15 cellular contexts compared by ENCODE assay signal in genomic region chr3:9978664-9979349, GRCh38. TPM values are rescaled to one million over a fixed set of nuclear protein-coding genes. Genes with fewer than 3 reads are reported as not detected.
DNase-seq lines count a peak whose midpoint lies in the region; ATAC-seq and TF ChIP-seq lines count a peak whose summit lies in the region.
"Had no signal": no experiment of that assay in that cellular context is flagged by ENCODE, and none has a peak within 500 bp of the region (broad histone marks: within the 10 kb centered on the region; RNA-seq: fewer than 3 reads in every experiment).

No MANE protein-coding gene starts in this region.

- H3K27ac Mint-ChIP-seq in T-helper 1 cell treated with Interleukin-12 subunit alpha and Interleukin-12 subunit beta and Interleukin-4 antibody, amounts not matched to agents 30 μg/mL and 1 μg/mL, for 36 hours, result peak overlapping the region; percentile 69
- H3K27ac Mint-ChIP-seq: CD8-positive, alpha-beta T cell had no signal

- H3K4me3 Mint-ChIP-seq in T-helper 1 cell treated with Interleukin-12 subunit alpha and Interleukin-12 subunit beta and Interleukin-4 antibody, amounts not matched to agents 30 μg/mL and 1 μg/mL, for 36 hours, result no peak overlapping the region
- H3K4me3 Mint-ChIP-seq: activated T-cell treated with anti-CD3 and anti-CD28 coated beads, Interleukin-2, amount 50 U/mL, for 24 hours; CD8-positive, alpha-beta T cell had no signal

- H3K36me3 ChIP-seq in gastroesophageal sphincter (peaks cover 0 to 56% of the 10 kb centered on the region in 2 donors), stomach (peaks cover 18 to 71% (median 59%) of the 10 kb centered on the region in 4 donors)

- no peaks in the 10 kb centered on the region for H3K27me3 ChIP-seq in gastroesophageal sphincter
- no peaks in the 10 kb centered on the region for H3K27me3 ChIP-seq in stomach

- TF ChIP-seq EP300 in gastroesophageal sphincter (IDR thresholded peaks at IDR 0.05), result no peak
- no peak for TF ChIP-seq EP300 in stomach (IDR thresholded peaks at IDR 0.05)

- DNase-seq in T-helper 1 cell (no peak), RWPE1 (ENCODE audit: low spot score) (no peak), stomach (no peak)
- DNase-seq: activated CD4-positive, CD25-positive, alpha-beta regulatory T cell; activated T-cell treated with anti-CD3 and anti-CD28 coated beads, Interleukin-2, amount 50 U/mL, for 24 hours; CD8-positive, alpha-beta T cell; cortex of kidney; NCI-H2171; stimulated activated CD4-positive, alpha-beta T cell treated with anti-CD3 and anti-CD28 coated beads, Interleukin-15, amount 100 ng/mL, for 24 hours had no signal

- no peaks in the 10 kb centered on the region for H3K9me3 ChIP-seq in gastroesophageal sphincter
- no peaks in the 10 kb centered on the region for H3K9me3 ChIP-seq in stomach

- H3K27ac ChIP-seq in RWPE1, result peak overlapping the region; percentile 37
- peak overlapping the region; percentile 84 to 92 (median 84) for H3K27ac ChIP-seq in gastroesophageal sphincter
- H3K27ac ChIP-seq in stomach, result peak overlapping the region in 4 of 5 donors; percentile 22 to 86 (median 80)
- H3K27ac ChIP-seq: parathyroid adenoma had no signal

- peaks cover 26% of the 10 kb centered on the region for H3K4me1 Mint-ChIP-seq in T-helper 1 cell treated with Interleukin-12 subunit alpha and Interleukin-12 subunit beta and Interleukin-4 antibody, amounts not matched to agents 30 μg/mL and 1 μg/mL, for 36 hours (ENCODE audit: low read depth)

- CTCF ChIA-PET in RWPE1 (lab: Yijun Ruan, JAX), result interaction anchor here (0.8 kb wide), 1 partner anchor 33 kb away, joined by 4 read pairs; no protein-coding TSS in a partner anchor

- H3K4me1 ChIP-seq in gastroesophageal sphincter (peaks cover 9 to 72% (median 14%) of the 10 kb centered on the region in 3 donors), stomach (peaks cover 8 to 67% (median 34%) of the 10 kb centered on the region in 4 donors)
- H3K4me1 ChIP-seq: parathyroid adenoma had no signal

- intact Hi-C loops in stomach (cut with DNase I; ENCODE audit: low total_unique reads), result no loop called here

- TF ChIP-seq POLR2A in gastroesophageal sphincter (IDR thresholded peaks at IDR 0.05) (no peak), stomach (IDR thresholded peaks at IDR 0.05) (no peak)

- ATAC-seq in gastroesophageal sphincter (no peak), GM21390 (IDR thresholded peaks at IDR 0.05; ENCODE audit: unreplicated experiment) (no peak), HG03521 (IDR thresholded peaks at IDR 0.05; ENCODE audit: unreplicated experiment) (no peak), HG03025 (IDR thresholded peaks at IDR 0.05; ENCODE audit: low FRiP score, unreplicated experiment) (no peak)
- ATAC-seq: CD8-positive, alpha-beta T cell had no signal

- TF ChIP-seq CTCF in RWPE1 (conservative IDR thresholded peaks at IDR 0.05; ENCODE audit: low read depth) (no peak), gastroesophageal sphincter (IDR thresholded peaks at IDR 0.05) (no peak), stomach (IDR thresholded peaks at IDR 0.05) (no peak)

- no peaks in the 10 kb centered on the region for H3K27me3 Mint-ChIP-seq in T-helper 1 cell treated with Interleukin-12 subunit alpha and Interleukin-12 subunit beta and Interleukin-4 antibody, amounts not matched to agents 30 μg/mL and 1 μg/mL, for 36 hours (ENCODE audit: low read depth)
- H3K27me3 Mint-ChIP-seq: activated T-cell treated with anti-CD3 and anti-CD28 coated beads, Interleukin-2, amount 50 U/mL, for 24 hours had no signal

- no peaks in the 10 kb centered on the region for H3K9me3 Mint-ChIP-seq in T-helper 1 cell treated with Interleukin-12 subunit alpha and Interleukin-12 subunit beta and Interleukin-4 antibody, amounts not matched to agents 30 μg/mL and 1 μg/mL, for 36 hours
- H3K9me3 Mint-ChIP-seq: activated T-cell treated with anti-CD3 and anti-CD28 coated beads, Interleukin-2, amount 50 U/mL, for 24 hours; CD8-positive, alpha-beta T cell had no signal

- H3K36me3 Mint-ChIP-seq in T-helper 1 cell treated with Interleukin-12 subunit alpha and Interleukin-12 subunit beta and Interleukin-4 antibody, amounts not matched to agents 30 μg/mL and 1 μg/mL, for 36 hours (ENCODE audit: low read depth), result peaks cover 28% of the 10 kb centered on the region

- WGBS in gastroesophageal sphincter (ENCODE audit: low coverage in 1 of 2), 2 donors, result 62 to 80% methylated on average over 5 to 8 of the region's 9 CpGs
- 83 to 90% (median 86%) methylated on average over 9 of the region's 9 CpGs for WGBS in stomach, 5 donors

- POLR2A ChIA-PET in RWPE1 (lab: Yijun Ruan, JAX; ENCODE audit: low non-redundant PET), result no interaction called here

- H3K4me3 ChIP-seq in gastroesophageal sphincter (no peak overlapping the region), stomach (no peak overlapping the region)

RNA-seq across cellular contexts. Expression of gene EMC3, which starts 7.8 kb away (rescaled TPM):
- total RNA-seq in gastroesophageal sphincter (10 to 100 TPM; 38.8 to 81.6 (median 73.9) TPM), stomach (10 to 100 TPM; 10.5 to 71.0 (median 34.1) TPM)
- polyA plus RNA-seq in stomach, result 10 to 100 TPM; 32.2 to 54.4 (median 38.3) TPM

RNA-seq across cellular contexts. Expression of gene PRRT3, which starts 26.6 kb away (rescaled TPM):
- total RNA-seq in gastroesophageal sphincter (1 to 10 TPM; 1.3 to 3.6 (median 2.7) TPM), stomach (10 to 100 TPM in 1 of 5 donors, 1 to 10 TPM in 2, under 1 TPM in 2; 0.58 to 31.6 (median 5.4) TPM)
- polyA plus RNA-seq in stomach, result under 1 TPM; 0.44 to 0.92 (median 0.80) TPM

RNA-seq across cellular contexts. Expression of gene CRELD1, which starts 45.2 kb away (rescaled TPM):
- total RNA-seq in gastroesophageal sphincter (10 to 100 TPM; 54.3 to 80.0 (median 64.6) TPM), stomach (10 to 100 TPM in 4 of 5 donors, 1 to 10 TPM in 1; 6.2 to 71.5 (median 23.9) TPM)
- polyA plus RNA-seq in stomach, result 10 to 100 TPM in 2 of 3 donors, 1 to 10 TPM in 1; 7.5 to 52.3 (median 21.6) TPM

RNA-seq across cellular contexts. Expression of gene FANCD2, which starts 47.4 kb away (rescaled TPM):
- total RNA-seq in gastroesophageal sphincter (1 to 10 TPM in 3 of 4 donors, under 1 TPM in 1; 0.96 to 7.3 (median 4.1) TPM), stomach (10 to 100 TPM in 1 of 5 donors, 1 to 10 TPM in 4; 1.3 to 21.1 (median 6.1) TPM)
- 1 to 10 TPM in 2 of 3 donors, under 1 TPM in 1; 0.61 to 6.3 (median 5.3) TPM for polyA plus RNA-seq in stomach
